ENCODE assay signal across 13 cellular contexts in the genomic region with DNA sequence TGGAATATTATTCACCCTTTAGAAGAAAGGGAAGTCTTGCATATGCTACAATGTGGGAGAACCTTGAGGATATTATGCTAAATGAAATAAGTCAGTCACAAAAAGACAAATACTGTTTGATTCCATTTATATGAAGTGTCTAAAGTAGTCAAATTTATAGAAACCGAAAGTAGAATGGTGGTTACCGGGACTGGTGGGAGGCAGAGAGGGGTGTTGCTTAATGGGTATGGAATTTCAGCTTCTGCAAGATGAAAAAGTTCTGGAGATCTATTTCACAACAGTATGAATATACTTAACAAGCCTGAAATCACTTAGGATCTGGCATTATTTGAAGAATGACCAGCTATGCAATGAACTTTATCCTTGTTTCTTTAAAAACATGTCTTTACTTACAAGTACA. TPM values are rescaled to one million over a fixed set of nuclear protein-coding genes. Genes with fewer than 3 reads are reported as not detected.
A peak's percentile ranks its signal among the peaks of the same experiment; 100 is the strongest.
DNase-seq lines count a peak whose midpoint lies in the region; ATAC-seq and TF ChIP-seq lines count a peak whose summit lies in the region.
"Had no signal": no experiment of that assay in that cellular context is flagged by ENCODE, and none has a peak within 500 bp of the region (broad histone marks: within the 10 kb centered on the region; RNA-seq: fewer than 3 reads in every experiment).

No MANE protein-coding gene starts in this region.

- no peak overlapping the region for H2BK12ac ChIP-seq in neuronal stem cell (ENCODE audit: low read length)

- H3K9me3 ChIP-seq in tibial artery (no peaks in the 10 kb centered on the region), neuronal stem cell (replicated peaks in 1 of 2; ENCODE audit: control insufficient read depth in 2 of 2, insufficient read depth in 1 of 2, low read depth in 1 of 2, low read length in 2 of 2) (peaks cover 0 to 2% of the 10 kb centered on the region in 2 donors)
- H3K9me3 ChIP-seq: adrenal gland had no signal

- H3K18ac ChIP-seq in neuronal stem cell (ENCODE audit: low read length), result no peak overlapping the region

- no peak overlapping the region for H2BK5ac ChIP-seq in neuronal stem cell (ENCODE audit: low read length)

- no peaks in the 10 kb centered on the region for H3K79me1 ChIP-seq in neuronal stem cell (ENCODE audit: low read depth, low read length)

- H3K27me3 ChIP-seq in tibial artery (no peaks in the 10 kb centered on the region), neuronal stem cell (ENCODE audit: control insufficient read depth in 3 of 3, insufficient read depth in 3 of 3, low read depth in 1 of 3, low read length in 3 of 3) (no peaks in the 10 kb centered on the region)
- H3K27me3 ChIP-seq: adrenal gland had no signal

- H3K4me1 ChIP-seq in tibial artery (peaks cover 0 to 5% (median 2%) of the 10 kb centered on the region in 4 donors), neuronal stem cell (ENCODE audit: control insufficient read depth in 2 of 2, insufficient read depth in 1 of 2, low read depth in 1 of 2, low read length in 2 of 2) (peaks cover 0 to 5% of the 10 kb centered on the region in 2 donors)
- H3K4me1 ChIP-seq: adrenal gland had no signal

- no peaks in the 10 kb centered on the region for H3K27me3 Mint-ChIP-seq in MCF 10A (ENCODE audit: insufficient read depth, unreplicated experiment)
- H3K27me3 Mint-ChIP-seq: naive B cell had no signal

- H3K36me3 ChIP-seq in tibial artery (no peaks in the 10 kb centered on the region), neuronal stem cell (replicated peaks in 1 of 2; ENCODE audit: control insufficient read depth in 2 of 2, insufficient read depth in 2 of 2, low read length in 2 of 2) (no peaks in the 10 kb centered on the region)
- H3K36me3 ChIP-seq: adrenal gland had no signal

- CTCF ChIA-PET in MCF 10A (lab: Yijun Ruan, JAX), result no interaction called here

- H4K8ac ChIP-seq in neuronal stem cell (ENCODE audit: low read depth, low read length), result no peak overlapping the region

- no peak overlapping the region for H3K23ac ChIP-seq in neuronal stem cell (ENCODE audit: low read depth, low read length, poor library complexity)

- no peak overlapping the region for H2AK5ac ChIP-seq in neuronal stem cell (ENCODE audit: low read depth, low read length)

- H3K14ac ChIP-seq in neuronal stem cell (ENCODE audit: low read length), result no peak overlapping the region

- H3K4me2 ChIP-seq in neuronal stem cell (ENCODE audit: insufficient read depth, low read length, poor library complexity, severe bottlenecking), result no peak overlapping the region

- no peak overlapping the region for H3K9ac ChIP-seq in neuronal stem cell (ENCODE audit: low read depth, low read length, poor library complexity)

- peak overlapping the region; percentile 25 to 28 for H3K4me3 ChIP-seq in tibial artery
- no peak overlapping the region for H3K4me3 ChIP-seq in neuronal stem cell (ENCODE audit: low read length in 2 of 2)

- no peaks in the 10 kb centered on the region for H3K4me1 Mint-ChIP-seq in MCF 10A (ENCODE audit: insufficient read depth, unreplicated experiment)
- H3K4me1 Mint-ChIP-seq: naive B cell had no signal

- ATAC-seq in HG03457 (IDR thresholded peaks at IDR 0.05; ENCODE audit: unreplicated experiment), result no peak

- no peak overlapping the region for H3K27ac Mint-ChIP-seq in MCF 10A (ENCODE audit: low read depth, unreplicated experiment)
- H3K27ac Mint-ChIP-seq: naive B cell had no signal

- H3K4ac ChIP-seq in neuronal stem cell (ENCODE audit: low read length), result no peak overlapping the region

- no peak overlapping the region for H2BK15ac ChIP-seq in neuronal stem cell (ENCODE audit: low read length)

- POLR2A ChIA-PET in MCF 10A (lab: Yijun Ruan, JAX), result no interaction called here

- DNase-seq in H4 (ENCODE audit: low spot score) (peak; percentile 48), MCF 10A (ENCODE audit: unreplicated experiment) (peak; percentile 57), hepatic stellate cell (ENCODE audit: low spot score) (peak; percentile 5), tibial artery (no peak), NCI-H2107 (lab: John Stamatoyannopoulos, UW) (no peak), neuronal stem cell (ENCODE audit: low spot score) (no peak)
- DNase-seq: activated CD8-positive, alpha-beta memory T cell treated with anti-CD3 and anti-CD28 coated beads, Interleukin-2, amount 50 U/mL, for 4 hours; adrenal gland; Calu3; naive B cell; NCI-H524 treated with DMSO at 0.1 percent for 48 hours; stimulated activated CD8-positive, alpha-beta memory T cell treated with anti-CD3 and anti-CD28 coated beads, Interleukin-4, amount 100 ng/mL, for 48 hours had no signal

- no peak overlapping the region for H3K4me3 Mint-ChIP-seq in MCF 10A (ENCODE audit: unreplicated experiment)
- H3K4me3 Mint-ChIP-seq: naive B cell had no signal

- no peak for TF ChIP-seq CTCF in MCF 10A (IDR thresholded peaks at IDR 0.05; ENCODE audit: unreplicated experiment)
- no peak for TF ChIP-seq CTCF in tibial artery (IDR thresholded peaks at IDR 0.05)

- BruUV-seq in MCF 10A (replicated peaks; lab: Mats Ljungman, UMichigan), result no TSS peak

- no peak overlapping the region for H2BK120ac ChIP-seq in neuronal stem cell (ENCODE audit: low read depth, low read length)

- no peaks in the 10 kb centered on the region for H3K36me3 Mint-ChIP-seq in MCF 10A (ENCODE audit: insufficient read depth, unreplicated experiment)
- H3K36me3 Mint-ChIP-seq: naive B cell had no signal

- H2AFZ ChIP-seq in neuronal stem cell (ENCODE audit: low read length), result no peak overlapping the region

- intact Hi-C loops in MCF 10A (cut with micrococcal nuclease) (no loop called here), tibial artery (cut with DNase I; ENCODE audit: low total_unique reads) (loop anchor here (2.0 kb wide), 1 partner anchor 72 kb away; no protein-coding TSS in a partner anchor)

- H4K91ac ChIP-seq in neuronal stem cell (ENCODE audit: low read depth, low read length, poor library complexity), result no peak overlapping the region

- H3K27ac ChIP-seq in tibial artery, result peak overlapping the region in 1 of 2 donors; percentile 27
- no peak overlapping the region for H3K27ac ChIP-seq in neuronal stem cell (replicated peaks; ENCODE audit: low read length)

- no CpG with 5 or more reads among the region's 2 CpGs for WGBS in neuronal stem cell (ENCODE audit: extremely low coverage in 2 of 2, insufficient read length in 2 of 2, insufficient replicate concordance in 1 of 2), 2 donors

- H3K9me3 Mint-ChIP-seq in MCF 10A (ENCODE audit: unreplicated experiment), result no peaks in the 10 kb centered on the region

RNA-seq across cellular contexts. Expression of a gene that starts 14.6 kb away (rescaled TPM):
- total RNA-seq in H4 (2014; rRNA removed; shearing (Covaris generic)), result 0.06 and 0.19 TPM in 2 replicates
- not detected in 2 replicates for total RNA-seq in MCF 10A (2022)
- 0.33 TPM for polyA plus RNA-seq in neuronal stem cell (2013, experiment 1 of 2)
- 0.39 TPM for polyA plus RNA-seq in neuronal stem cell (2013, experiment 2 of 2)
- total RNA-seq: Calu3 had no signal

Comparison
In these comparisons a context has a peak if more than half of its experiments do, and no peak if none do; other contexts are left out.
1. DNase-seq: peak in H4 (single experiment), MCF 10A (single experiment) and hepatic stellate cell (single experiment); none in tibial artery (0 of 2), NCI-H2107 (single experiment) and neuronal stem cell (single experiment).
2. H3K4me3 ChIP-seq: peak in tibial artery (2 of 2); none in neuronal stem cell (0 of 2).